Comparison of ENCODE assay signal across 1 cellular context in the genomic region with DNA sequence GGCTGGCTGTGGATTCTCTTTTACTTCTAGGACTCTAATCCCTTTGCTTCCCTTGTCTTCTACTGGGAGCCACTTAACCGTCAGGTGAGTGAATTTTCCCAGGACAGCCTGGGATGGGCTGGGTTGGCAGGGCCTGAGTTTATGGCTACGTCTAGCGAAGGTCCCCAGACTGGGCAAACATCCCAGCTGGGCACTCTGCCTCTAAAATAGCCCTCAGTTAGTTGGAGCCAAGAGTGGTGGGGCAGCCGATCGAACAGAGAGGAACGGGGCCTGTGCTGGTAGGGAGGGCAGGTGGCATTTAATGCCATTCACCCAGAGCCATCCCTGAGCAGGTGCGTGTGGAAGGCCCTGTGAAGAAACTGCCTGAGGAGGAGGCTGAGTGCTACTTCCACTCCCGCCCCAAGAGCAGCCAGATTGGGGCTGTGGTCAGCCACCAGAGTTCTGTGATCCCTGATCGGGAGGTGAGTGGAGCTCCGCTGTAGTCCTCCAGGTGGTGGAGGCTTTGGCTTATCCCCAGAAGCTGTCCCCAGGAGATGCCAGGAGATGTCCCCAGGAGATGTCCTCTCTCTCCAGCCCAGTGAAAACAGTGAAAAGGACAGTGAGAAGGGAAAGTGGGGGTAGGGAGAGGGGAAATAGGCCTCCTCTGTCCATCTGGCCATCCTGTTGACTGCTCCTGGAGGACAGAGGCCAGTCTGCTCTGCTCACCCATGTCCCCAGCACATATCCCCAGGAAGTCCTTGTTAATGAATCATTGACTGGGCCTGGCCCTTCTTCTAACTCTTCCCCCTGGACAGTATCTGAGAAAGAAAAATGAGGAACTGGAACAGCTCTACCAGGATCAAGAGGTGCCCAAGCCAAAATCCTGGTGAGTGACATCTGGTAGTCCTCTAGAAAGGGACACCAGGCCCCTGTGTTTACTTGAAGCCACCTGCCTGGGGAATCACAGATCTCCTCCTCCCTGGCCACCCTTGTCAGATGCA.
A peak's percentile ranks its signal among the peaks of the same experiment; 100 is the strongest.
TF ChIP-seq lines count a peak whose summit lies in the region.

No MANE protein-coding gene starts in this region.

TF ChIP-seq in HepG2, 621 proteins besides CTCF, POLR2A, EP300 and RAD21 (continued from another document):
- TF ChIP-seq CC2D1A (CRISPR knock-in tag; IDR thresholded peaks at IDR 0.05) (no peak), IKZF4 (CRISPR knock-in tag; IDR thresholded peaks at IDR 0.05; ENCODE audit: borderline replicate concordance, low read depth, not compliant biosample characterization) (no peak), MED1 (CRISPR knock-in tag; IDR thresholded peaks at IDR 0.05) (peak; percentile 22; the same call in 1 of the 2 replicates)
TF ChIP-seq in HepG2: peak in this region for 17.
